Comparison of ENCODE assay signal across 24 cellular contexts in genomic region chr3:63046152-63046551, GRCh38.
"Had no signal": no experiment of that assay in that cellular context is flagged by ENCODE, and none has a peak within 500 bp of the region (broad histone marks: within the 10 kb centered on the region; RNA-seq: fewer than 3 reads in every experiment).

No MANE protein-coding gene starts in this region.

- H3K4me1 ChIP-seq: SJCRH30 had no signal

- H3K9me3 ChIP-seq: SJCRH30 had no signal

- ATAC-seq: K562, Panc1, PC-3, Right ventricle myocardium inferior, SK-N-SH treated with all-trans-retinoic acid at 6 μM for 48 hours had no signal

- H3K27me3 ChIP-seq: SJCRH30 had no signal

- H3K4me3 ChIP-seq: K562, SJCRH30 had no signal

- DNase-seq: Kasumi-1, MM.1S, NCI-H1092 treated with DMSO at 0.1 percent for 48 hours, NCI-H1436, NCI-H187, NCI-H2029, NCI-H2081 treated with DMSO at 0.1 percent for 48 hours, NCI-H2171, NCI-H226, NCI-H446, NCI-H510A, NCI-H524 treated with DMSO at 0.1 percent for 48 hours, NCI-H69, NCI-H774, PC-3, SHP77 treated with DMSO at 0.1 percent for 48 hours, SJCRH30 had no signal

- H3K36me3 Mint-ChIP-seq: IgD-negative memory B cell had no signal

- H3K4me3 Mint-ChIP-seq: IgD-negative memory B cell had no signal

- H3K27ac ChIP-seq: HL-60, KMS-11, SJCRH30 had no signal

- H3K36me3 ChIP-seq: SJCRH30 had no signal

- H3K27ac Mint-ChIP-seq: IgD-negative memory B cell had no signal
